2 cellular contexts compared by ENCODE assay signal in the genomic region with DNA sequence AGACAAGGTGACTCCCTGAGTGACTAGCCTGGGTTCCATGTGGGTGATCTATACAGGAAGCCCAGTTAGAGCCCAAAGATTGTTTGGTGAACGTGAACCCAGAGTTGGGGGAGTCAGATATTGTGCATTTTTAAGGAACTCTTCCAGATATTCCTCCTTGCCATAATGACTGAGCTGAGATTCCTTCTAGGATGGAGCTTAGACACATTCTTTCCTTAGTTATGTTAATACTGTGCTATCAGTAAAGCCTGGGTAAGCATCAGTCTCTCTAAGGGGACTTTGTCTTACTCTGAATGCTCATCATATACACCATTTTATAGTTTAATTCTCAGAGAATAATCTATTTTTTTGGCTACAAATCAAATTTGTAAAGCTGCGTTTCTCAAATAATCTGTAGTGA.
TF ChIP-seq lines count a peak whose summit lies in the region.

No MANE protein-coding gene starts in this region.

TF ChIP-seq in GM23338, 12 proteins besides CTCF, POLR2A, EP300 and RAD21:
- TF ChIP-seq ZNF114 (CRISPR knock-in tag; IDR thresholded peaks at IDR 0.05) (no peak), JUNB (IDR thresholded peaks at IDR 0.05; ENCODE audit: unreplicated experiment) (no peak), ZNF331 (CRISPR knock-in tag; IDR thresholded peaks at IDR 0.05; ENCODE audit: low read depth) (no peak)
- TF ChIP-seq, protein P1, sequence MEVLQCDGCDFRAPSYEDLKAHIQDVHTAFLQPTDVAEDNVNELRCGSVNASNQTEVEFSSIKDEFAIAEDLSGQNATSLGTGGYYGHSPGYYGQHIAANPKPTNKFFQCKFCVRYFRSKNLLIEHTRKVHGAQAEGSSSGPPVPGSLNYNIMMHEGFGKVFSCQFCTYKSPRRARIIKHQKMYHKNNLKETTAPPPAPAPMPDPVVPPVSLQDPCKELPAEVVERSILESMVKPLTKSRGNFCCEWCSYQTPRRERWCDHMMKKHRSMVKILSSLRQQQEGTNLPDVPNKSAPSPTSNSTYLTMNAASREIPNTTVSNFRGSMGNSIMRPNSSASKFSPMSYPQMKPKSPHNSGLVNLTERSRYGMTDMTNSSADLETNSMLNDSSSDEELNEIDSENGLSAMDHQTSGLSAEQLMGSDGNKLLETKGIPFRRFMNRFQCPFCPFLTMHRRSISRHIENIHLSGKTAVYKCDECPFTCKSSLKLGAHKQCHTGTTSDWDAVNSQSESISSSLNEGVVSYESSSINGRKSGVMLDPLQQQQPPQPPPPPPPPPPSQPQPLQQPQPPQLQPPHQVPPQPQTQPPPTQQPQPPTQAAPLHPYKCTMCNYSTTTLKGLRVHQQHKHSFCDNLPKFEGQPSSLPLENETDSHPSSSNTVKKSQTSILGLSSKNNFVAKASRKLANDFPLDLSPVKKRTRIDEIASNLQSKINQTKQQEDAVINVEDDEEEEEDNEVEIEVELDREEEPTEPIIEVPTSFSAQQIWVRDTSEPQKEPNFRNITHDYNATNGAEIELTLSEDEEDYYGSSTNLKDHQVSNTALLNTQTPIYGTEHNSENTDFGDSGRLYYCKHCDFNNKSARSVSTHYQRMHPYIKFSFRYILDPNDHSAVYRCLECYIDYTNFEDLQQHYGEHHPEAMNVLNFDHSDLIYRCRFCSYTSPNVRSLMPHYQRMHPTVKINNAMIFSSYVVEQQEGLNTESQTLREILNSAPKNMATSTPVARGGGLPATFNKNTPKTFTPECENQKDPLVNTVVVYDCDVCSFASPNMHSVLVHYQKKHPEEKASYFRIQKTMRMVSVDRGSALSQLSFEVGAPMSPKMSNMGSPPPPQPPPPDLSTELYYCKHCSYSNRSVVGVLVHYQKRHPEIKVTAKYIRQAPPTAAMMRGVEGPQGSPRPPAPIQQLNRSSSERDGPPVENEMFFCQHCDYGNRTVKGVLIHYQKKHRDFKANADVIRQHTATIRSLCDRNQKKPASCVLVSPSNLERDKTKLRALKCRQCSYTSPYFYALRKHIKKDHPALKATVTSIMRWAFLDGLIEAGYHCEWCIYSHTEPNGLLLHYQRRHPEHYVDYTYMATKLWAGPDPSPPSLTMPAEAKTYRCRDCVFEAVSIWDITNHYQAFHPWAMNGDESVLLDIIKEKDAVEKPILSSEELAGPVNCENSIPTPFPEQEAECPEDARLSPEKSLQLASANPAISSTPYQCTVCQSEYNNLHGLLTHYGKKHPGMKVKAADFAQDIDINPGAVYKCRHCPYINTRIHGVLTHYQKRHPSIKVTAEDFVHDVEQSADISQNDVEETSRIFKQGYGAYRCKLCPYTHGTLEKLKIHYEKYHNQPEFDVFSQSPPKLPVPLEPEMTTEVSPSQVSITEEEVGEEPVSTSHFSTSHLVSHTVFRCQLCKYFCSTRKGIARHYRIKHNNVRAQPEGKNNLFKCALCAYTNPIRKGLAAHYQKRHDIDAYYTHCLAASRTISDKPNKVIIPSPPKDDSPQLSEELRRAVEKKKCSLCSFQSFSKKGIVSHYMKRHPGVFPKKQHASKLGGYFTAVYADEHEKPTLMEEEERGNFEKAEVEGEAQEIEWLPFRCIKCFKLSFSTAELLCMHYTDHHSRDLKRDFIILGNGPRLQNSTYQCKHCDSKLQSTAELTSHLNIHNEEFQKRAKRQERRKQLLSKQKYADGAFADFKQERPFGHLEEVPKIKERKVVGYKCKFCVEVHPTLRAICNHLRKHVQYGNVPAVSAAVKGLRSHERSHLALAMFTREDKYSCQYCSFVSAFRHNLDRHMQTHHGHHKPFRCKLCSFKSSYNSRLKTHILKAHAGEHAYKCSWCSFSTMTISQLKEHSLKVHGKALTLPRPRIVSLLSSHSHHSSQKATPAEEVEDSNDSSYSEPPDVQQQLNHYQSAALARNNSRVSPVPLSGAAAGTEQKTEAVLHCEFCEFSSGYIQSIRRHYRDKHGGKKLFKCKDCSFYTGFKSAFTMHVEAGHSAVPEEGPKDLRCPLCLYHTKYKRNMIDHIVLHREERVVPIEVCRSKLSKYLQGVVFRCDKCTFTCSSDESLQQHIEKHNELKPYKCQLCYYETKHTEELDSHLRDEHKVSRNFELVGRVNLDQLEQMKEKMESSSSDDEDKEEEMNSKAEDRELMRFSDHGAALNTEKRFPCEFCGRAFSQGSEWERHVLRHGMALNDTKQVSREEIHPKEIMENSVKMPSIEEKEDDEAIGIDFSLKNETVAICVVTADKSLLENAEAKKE (CRISPR knock-in tag; IDR thresholded peaks at IDR 0.05), result peak; percentile 9; the same call in 1 of the 2 replicates
- TF ChIP-seq, protein P2, sequence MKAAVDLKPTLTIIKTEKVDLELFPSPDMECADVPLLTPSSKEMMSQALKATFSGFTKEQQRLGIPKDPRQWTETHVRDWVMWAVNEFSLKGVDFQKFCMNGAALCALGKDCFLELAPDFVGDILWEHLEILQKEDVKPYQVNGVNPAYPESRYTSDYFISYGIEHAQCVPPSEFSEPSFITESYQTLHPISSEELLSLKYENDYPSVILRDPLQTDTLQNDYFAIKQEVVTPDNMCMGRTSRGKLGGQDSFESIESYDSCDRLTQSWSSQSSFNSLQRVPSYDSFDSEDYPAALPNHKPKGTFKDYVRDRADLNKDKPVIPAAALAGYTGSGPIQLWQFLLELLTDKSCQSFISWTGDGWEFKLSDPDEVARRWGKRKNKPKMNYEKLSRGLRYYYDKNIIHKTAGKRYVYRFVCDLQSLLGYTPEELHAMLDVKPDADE (IDR thresholded peaks at IDR 0.05), result no peak

TF ChIP-seq in H1, 55 proteins besides CTCF, POLR2A, EP300 and RAD21:
- peak; percentile 63; the same call in 1 of the 2 replicates for TF ChIP-seq TEAD4 (IDR thresholded peaks at IDR 0.05; ENCODE audit: low read depth, low read length)
- peak; percentile 62; the same call in 1 of the 2 replicates for TF ChIP-seq SP1 (IDR thresholded peaks at IDR 0.05; ENCODE audit: low read depth, low read length)
- no peak for TF ChIP-seq SIX5 (IDR thresholded peaks at IDR 0.05; ENCODE audit: low read depth, low read length)
- TF ChIP-seq TBP (IDR thresholded peaks at IDR 0.05; ENCODE audit: low read depth, low read length), result no peak
